ENCODE assay signal across 8 cellular contexts in genomic region chr1:206479164-206480125, GRCh38. TPM values are rescaled to one million over a fixed set of nuclear protein-coding genes. Genes with fewer than 3 reads are reported as not detected.
DNase-seq lines count a peak whose midpoint lies in the region; ATAC-seq, FAIRE-seq and TF ChIP-seq lines count a peak whose summit lies in the region.

No MANE protein-coding gene starts in this region.

- H3K27me3 ChIP-seq in OCI-LY3 (ENCODE audit: low read depth, low read length), result no peaks in the 10 kb centered on the region
- no peaks in the 10 kb centered on the region for H3K27me3 ChIP-seq in naive thymus-derived CD4-positive, alpha-beta T cell (ENCODE audit: control insufficient read depth in 2 of 2, insufficient read depth in 2 of 2, low read length in 2 of 2)

- H3K4me1 Mint-ChIP-seq in naive thymus-derived CD4-positive, alpha-beta T cell, result peaks cover 8 to 24% (median 17%) of the 10 kb centered on the region in 7 donors

- H3K4me3 ChIP-seq in OCI-LY3 (ENCODE audit: low read length), result no peak overlapping the region
- no peak overlapping the region for H3K4me3 ChIP-seq in epithelial cell of esophagus (ENCODE audit: low read length)
- no peak overlapping the region for H3K4me3 ChIP-seq in naive thymus-derived CD4-positive, alpha-beta T cell (ENCODE audit: low read length)

- H3K27ac Mint-ChIP-seq in naive thymus-derived CD4-positive, alpha-beta T cell, result peak overlapping the region; percentile 20 to 85 (median 66)

- H3K4me2 ChIP-seq in OCI-LY3 (ENCODE audit: low read length), result no peak overlapping the region

- POLR2A ChIA-PET in naive thymus-derived CD4-positive, alpha-beta T cell (lab: Charles Lee), result interaction anchor here (0.6 to 2.5 kb wide), 8 partner anchors 9 to 628 kb away, joined by 3 to 9 read pairs (median 4); partner anchors contain the start of gene IKBKE

- CTCF ChIA-PET in naive thymus-derived CD4-positive, alpha-beta T cell (lab: Charles Lee), result interaction anchor here (0.7 to 7.8 kb wide), 15 partner anchors 9 to 188 kb away, joined by 3 to 77 read pairs (median 6); partner anchors contain the start of gene IKBKE

- no peak overlapping the region for H3K4me3 Mint-ChIP-seq in naive thymus-derived CD4-positive, alpha-beta T cell

- intact Hi-C loops in naive thymus-derived CD4-positive, alpha-beta T cell (cut with micrococcal nuclease), result loop anchor here (1.0 kb wide), 5 partner anchors 17 to 246 kb away; no protein-coding TSS in a partner anchor

- no peak overlapping the region for H3K9ac ChIP-seq in OCI-LY3 (ENCODE audit: low read length)

- DNase-seq in D721Med (ENCODE audit: insufficient read length, low spot score), result peak; percentile 98
- peak; percentile 87 for DNase-seq in HuH-7 (ENCODE audit: low spot score)
- peak; percentile 81 for DNase-seq in activated CD8-positive, alpha-beta memory T cell treated with anti-CD3 and anti-CD28 coated beads, Interleukin-2, amount 50 U/mL, for 48 hours
- DNase-seq in epithelial cell of esophagus (ENCODE audit: low read depth), result peak; percentile 82
- DNase-seq in naive thymus-derived CD4-positive, alpha-beta T cell, result peak in 8 of 9 donors; percentile 43 to 65 (median 56)
- DNase-seq in superior temporal gyrus (ENCODE audit: extremely low spot score), result peak; percentile 84

- H3K9me3 ChIP-seq in OCI-LY3 (ENCODE audit: insufficient read depth, low read length), result no peaks in the 10 kb centered on the region
- H3K9me3 ChIP-seq in naive thymus-derived CD4-positive, alpha-beta T cell (ENCODE audit: control insufficient read depth in 2 of 3, low read length in 3 of 3), result no peaks in the 10 kb centered on the region

- H3K27ac ChIP-seq in OCI-LY3 (ENCODE audit: low read length), result no peak overlapping the region
- H3K27ac ChIP-seq in naive thymus-derived CD4-positive, alpha-beta T cell (ENCODE audit: low read depth, low read length), result no peak overlapping the region

- no peaks in the 10 kb centered on the region for H3K79me2 ChIP-seq in OCI-LY3 (ENCODE audit: low read length)

- no peaks in the 10 kb centered on the region for H3K27me3 Mint-ChIP-seq in naive thymus-derived CD4-positive, alpha-beta T cell

- H3K9me3 Mint-ChIP-seq in naive thymus-derived CD4-positive, alpha-beta T cell, result no peaks in the 10 kb centered on the region

- peak; percentile 95 for TF ChIP-seq CTCF in D721Med (IDR thresholded peaks at IDR 0.05; ENCODE audit: insufficient read depth, missing control alignments)
- TF ChIP-seq CTCF in OCI-LY3 (IDR thresholded peaks at IDR 0.05; ENCODE audit: low read depth, low read length), result peak; percentile 94
- peak; percentile 87 for TF ChIP-seq CTCF in epithelial cell of esophagus (IDR thresholded peaks at IDR 0.05; ENCODE audit: insufficient read depth, low read depth, low read length, missing control alignments)

- H3K4me1 ChIP-seq in OCI-LY3 (ENCODE audit: low read length), result peaks cover 11% of the 10 kb centered on the region
- peaks cover 0 to 11% of the 10 kb centered on the region in 2 donors for H3K4me1 ChIP-seq in naive thymus-derived CD4-positive, alpha-beta T cell (ENCODE audit: control insufficient read depth in 2 of 2, insufficient read depth in 2 of 2, low read length in 2 of 2)

- peaks cover 45% of the 10 kb centered on the region for H3K36me3 ChIP-seq in OCI-LY3 (replicated peaks; ENCODE audit: low read depth, low read length)
- peaks cover 18 to 91% (median 27%) of the 10 kb centered on the region in 3 experiments for H3K36me3 ChIP-seq in naive thymus-derived CD4-positive, alpha-beta T cell (ENCODE audit: control insufficient read depth in 2 of 3, insufficient read depth in 3 of 3, low read length in 3 of 3)

- ATAC-seq in naive thymus-derived CD4-positive, alpha-beta T cell, result peak; percentile 84
- ATAC-seq in GM21447 (IDR thresholded peaks at IDR 0.05; ENCODE audit: unreplicated experiment), result no peak

- H3K36me3 Mint-ChIP-seq in naive thymus-derived CD4-positive, alpha-beta T cell, result peaks cover 10 to 40% (median 12%) of the 10 kb centered on the region in 5 donors

- no peak overlapping the region for H2AFZ ChIP-seq in OCI-LY3 (ENCODE audit: low read depth, low read length)

- FAIRE-seq in D721Med (lab: Jason Lieb, UNC), result no peak

- H4K20me1 ChIP-seq in OCI-LY3 (ENCODE audit: insufficient read depth, low read length), result no peaks in the 10 kb centered on the region; the same call in 1 of the 2 replicates

RNA-seq across cellular contexts. Expression of gene IKBKE, which starts 9.2 kb away (rescaled TPM):
- total RNA-seq in naive thymus-derived CD4-positive, alpha-beta T cell, result 100 to 1,000 TPM in 1 of 5 experiments, 10 to 100 TPM in 4; 50.1 to 177 (median 79.1) TPM
- 10 to 100 TPM; 32.5 to 48.3 TPM for polyA plus RNA-seq in naive thymus-derived CD4-positive, alpha-beta T cell

RNA-seq across cellular contexts. Expression of gene RASSF5, which starts 27.9 kb away (rescaled TPM):
- total RNA-seq in naive thymus-derived CD4-positive, alpha-beta T cell, result 100 to 1,000 TPM; 155 to 240 (median 218) TPM
- polyA plus RNA-seq in naive thymus-derived CD4-positive, alpha-beta T cell, result 100 to 1,000 TPM; 299 to 416 TPM
